11 cellular contexts compared by ENCODE assay signal in the genomic region with DNA sequence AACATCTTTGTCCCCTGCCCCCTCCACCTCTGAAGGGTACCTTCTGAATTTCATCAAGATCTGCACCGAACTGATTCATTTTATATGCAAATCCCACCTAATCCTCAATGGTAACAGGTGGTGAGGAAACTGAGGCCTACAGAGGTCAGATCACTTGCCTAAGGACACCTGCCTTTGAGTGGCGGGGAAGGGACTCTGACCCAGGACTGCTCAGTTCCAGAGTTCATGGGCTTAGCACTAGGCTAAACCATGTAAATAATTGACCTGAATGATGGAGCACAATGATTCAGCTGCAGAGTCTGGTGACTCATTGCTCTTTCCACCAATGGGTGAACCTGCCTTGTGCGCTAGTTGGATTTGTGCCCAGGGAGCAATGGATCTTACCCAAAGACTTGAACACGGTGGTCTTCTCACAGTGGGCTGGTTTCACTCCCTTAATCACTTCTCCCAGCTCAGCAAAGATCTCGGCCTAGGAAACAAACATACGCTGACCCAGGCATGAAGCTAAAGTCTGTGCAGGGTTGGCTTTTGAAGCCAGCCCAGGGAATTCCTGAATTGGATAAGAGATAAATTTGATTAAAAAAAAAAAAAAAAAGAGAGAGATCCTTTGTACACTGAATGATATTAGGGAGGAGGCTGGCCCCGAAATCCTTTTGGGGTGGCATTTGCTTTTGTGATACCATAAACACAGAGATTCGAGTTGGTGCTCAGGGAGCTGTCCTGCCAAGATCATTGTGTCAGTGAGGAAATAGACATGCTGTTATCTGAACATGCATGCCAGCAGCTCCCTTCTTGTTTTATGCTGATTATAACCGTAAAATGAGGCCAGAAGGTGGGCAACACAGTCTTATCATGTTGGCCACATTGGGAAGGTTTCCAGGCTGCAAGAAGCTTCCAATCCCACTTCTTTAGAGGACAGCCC. TPM values are rescaled to one million over a fixed set of nuclear protein-coding genes. Genes with fewer than 3 reads are reported as not detected.
A peak's percentile ranks its signal among the peaks of the same experiment; 100 is the strongest.
DNase-seq lines count a peak whose midpoint lies in the region; ATAC-seq and TF ChIP-seq lines count a peak whose summit lies in the region.
"Had no signal": no experiment of that assay in that cellular context is flagged by ENCODE, and none has a peak within 500 bp of the region (broad histone marks: within the 10 kb centered on the region; RNA-seq: fewer than 3 reads in every experiment).

No MANE protein-coding gene starts in this region.

- no peak overlapping the region for H2BK12ac ChIP-seq in H9 (ENCODE audit: insufficient read length, low read depth, low read length)

- no peak overlapping the region for H3K18ac ChIP-seq in H9 (ENCODE audit: insufficient read length, low read depth, low read length)

- no peak overlapping the region for H2AFZ ChIP-seq in H9 (ENCODE audit: low read length)

- H2BK20ac ChIP-seq in H9 (ENCODE audit: low read depth, low read length, poor library complexity, severe bottlenecking) = no peak overlapping the region

- H3K4me1 ChIP-seq in H9 (ENCODE audit: insufficient read depth, low read length) = no peaks in the 10 kb centered on the region

- H3K4me2 ChIP-seq in H9 (ENCODE audit: insufficient read depth, insufficient read length, low read length) = no peak overlapping the region

- no peak for TF ChIP-seq CTCF in foreskin fibroblast (IDR thresholded peaks at IDR 0.05; ENCODE audit: low read depth, low read length)
- no peak for TF ChIP-seq CTCF in H9 (conservative IDR thresholded peaks at IDR 0.05)

- H4K91ac ChIP-seq in H9 (ENCODE audit: insufficient read length, low read depth, low read length) = no peak overlapping the region

- H3K79me2 ChIP-seq in H9 (ENCODE audit: insufficient read depth, low read length) = no peaks in the 10 kb centered on the region

- peak; percentile 81 for DNase-seq in RPMI7951 (ENCODE audit: low read depth)
- peak; percentile 67 to 96 for DNase-seq in foreskin fibroblast
- DNase-seq in stromal cell of bone marrow (ENCODE audit: low read depth) = peak; percentile 84
- no peak for DNase-seq in activated effector memory CD4-positive, alpha-beta T cell treated with anti-CD3 and anti-CD28 coated beads, Interleukin-2, amount 50 U/mL, for 16 hours
- no peak for DNase-seq in H9
- DNase-seq: cortex of kidney; NCI-H1694; stimulated activated naive CD8-positive, alpha-beta T cell treated with anti-CD3 and anti-CD28 coated beads, Interleukin-15, Interleukin-2, amounts not matched to agents 100 U/mL and 50 U/mL, for 24 hours had no signal

- H3K27me3 ChIP-seq in H9 (ENCODE audit: insufficient read depth, low read length) = no peaks in the 10 kb centered on the region

- H3K27ac ChIP-seq in H9 (ENCODE audit: insufficient read length, low read depth, low read length) = no peak overlapping the region

- H2BK5ac ChIP-seq in H9 (ENCODE audit: insufficient read length, low read length) = no peak overlapping the region

- peaks cover 0 to 2% of the 10 kb centered on the region in 2 experiments; a peak in 2 of 4 replicates for H3K4me1 Mint-ChIP-seq in H9

- no peak overlapping the region for H3K4me3 ChIP-seq in foreskin fibroblast (ENCODE audit: low read depth in 1 of 2, low read length in 2 of 2)

- no peaks in the 10 kb centered on the region; the same call in 1 of the 2 replicates for H3K27me3 Mint-ChIP-seq in H9 (ENCODE audit: low read depth)

- no peak overlapping the region for H2BK120ac ChIP-seq in H9 (ENCODE audit: low read depth, low read length, poor library complexity, severe bottlenecking)

- no peaks in the 10 kb centered on the region for H3K9me3 Mint-ChIP-seq in H9
- H3K9me3 Mint-ChIP-seq: natural killer cell treated with Interleukin-12 subunit alpha and Interleukin-12 subunit beta and Interleukin-15 and Interleukin-18, amount 100 ng/mL, for 72 hours had no signal

- no peak overlapping the region for H2AK5ac ChIP-seq in H9 (ENCODE audit: insufficient read length, low read length)

- H3K36me3 Mint-ChIP-seq in H9 (ENCODE audit: insufficient read depth in 1 of 3, low read depth in 3 of 3) = peaks cover 0 to 7% (median 3%) of the 10 kb centered on the region in 3 experiments; a peak in 4 of 7 replicates
- H3K36me3 Mint-ChIP-seq: natural killer cell treated with Interleukin-12 subunit alpha and Interleukin-12 subunit beta and Interleukin-15 and Interleukin-18, amount 100 ng/mL, for 72 hours had no signal

- no peak overlapping the region for H3K56ac ChIP-seq in H9 (ENCODE audit: insufficient read length, low read depth, low read length)

- H4K20me1 ChIP-seq in H9 (ENCODE audit: control insufficient read depth, insufficient read depth, insufficient read length) = no peaks in the 10 kb centered on the region

- no peak overlapping the region for H3K4ac ChIP-seq in H9 (ENCODE audit: low read depth, low read length)

- H4K8ac ChIP-seq in H9 (replicated peaks; ENCODE audit: insufficient read length, low read depth, low read length) = no peak overlapping the region

- H3K4me3 Mint-ChIP-seq in H9 = no peak overlapping the region
- H3K4me3 Mint-ChIP-seq: natural killer cell treated with Interleukin-12 subunit alpha and Interleukin-12 subunit beta and Interleukin-15 and Interleukin-18, amount 100 ng/mL, for 72 hours had no signal

- H3K9ac ChIP-seq in H9 (ENCODE audit: extremely low read depth, insufficient read length, low read length) = no peak overlapping the region

- no peaks in the 10 kb centered on the region for H3K9me3 ChIP-seq in H9 (ENCODE audit: control insufficient read depth, low read depth, low read length)

- H3T11ph ChIP-seq in H9 (ENCODE audit: low read length) = no peak overlapping the region

- H3K14ac ChIP-seq in H9 (ENCODE audit: insufficient read depth, low read length) = no peak overlapping the region

- no peaks in the 10 kb centered on the region for H3K23me2 ChIP-seq in H9 (ENCODE audit: insufficient read length, low read depth, low read length, poor library complexity, severe bottlenecking)

- no peak overlapping the region for H4K5ac ChIP-seq in H9 (ENCODE audit: insufficient read length, low read depth, low read length)

- H2BK15ac ChIP-seq in H9 (ENCODE audit: low read depth, low read length) = no peak overlapping the region

- peak; percentile 38 for ATAC-seq in GM21423 (IDR thresholded peaks at IDR 0.05; ENCODE audit: unreplicated experiment)
- no peak for ATAC-seq in GM21737 (IDR thresholded peaks at IDR 0.05; ENCODE audit: unreplicated experiment)
- ATAC-seq: natural killer cell treated with Interleukin-12 subunit alpha and Interleukin-12 subunit beta and Interleukin-15 and Interleukin-18, amount 100 ng/mL, for 72 hours; stimulated activated naive CD8-positive, alpha-beta T cell treated with anti-CD3 and anti-CD28 coated beads, Interleukin-15, Interleukin-2, amounts not matched to agents 100 U/mL and 50 U/mL, for 24 hours had no signal

- WGBS in H9 (ENCODE audit: extremely low coverage, insufficient read length, low lambda C conversion rate) = no CpG with 5 or more reads among the region's 9 CpGs

- H3K23ac ChIP-seq in H9 (ENCODE audit: insufficient read length, low read depth, low read length) = no peak overlapping the region

- no peaks in the 10 kb centered on the region for H3K79me1 ChIP-seq in H9 (ENCODE audit: insufficient read depth, low read depth, low read length, poor library complexity, severe bottlenecking)

- peak overlapping the region in 1 of 3 experiments; percentile 74; a peak in 1 of 7 replicates for H3K27ac Mint-ChIP-seq in H9
- H3K27ac Mint-ChIP-seq: natural killer cell treated with Interleukin-12 subunit alpha and Interleukin-12 subunit beta and Interleukin-15 and Interleukin-18, amount 100 ng/mL, for 72 hours had no signal

RNA-seq across cellular contexts. Expression of a gene that starts 17.0 kb away (rescaled TPM):
- 0.10 TPM in 1 of 2 replicates, not detected in the other for total RNA-seq in RPMI7951 (2014; rRNA removed; shearing (Covaris generic))
- 16.4 and 17.8 TPM in 2 replicates for total RNA-seq in H9 (2021)
- total RNA-seq: natural killer cell treated with Interleukin-12 subunit alpha and Interleukin-12 subunit beta and Interleukin-15 and Interleukin-18, amount 100 ng/mL, for 72 hours had no signal

RNA-seq across cellular contexts. Expression of a gene that starts 27.6 kb away (rescaled TPM):
- total RNA-seq in RPMI7951 (2014; rRNA removed; shearing (Covaris generic)) = not detected in 2 replicates
- total RNA-seq in H9 (2021) = 0.07 and 0.09 TPM in 2 replicates
- total RNA-seq: natural killer cell treated with Interleukin-12 subunit alpha and Interleukin-12 subunit beta and Interleukin-15 and Interleukin-18, amount 100 ng/mL, for 72 hours had no signal

RNA-seq across cellular contexts. Expression of a gene that starts 49.8 kb away (rescaled TPM):
- not detected in 2 replicates for total RNA-seq in RPMI7951 (2014; rRNA removed; shearing (Covaris generic))
- total RNA-seq in H9 (2021) = not detected in 2 replicates
- total RNA-seq: natural killer cell treated with Interleukin-12 subunit alpha and Interleukin-12 subunit beta and Interleukin-15 and Interleukin-18, amount 100 ng/mL, for 72 hours had no signal

Comparison
In these comparisons a context has a peak if more than half of its experiments do, and no peak if none do; other contexts are left out.
1. DNase-seq: peak in RPMI7951 (single experiment), foreskin fibroblast (2 of 2) and stromal cell of bone marrow (single experiment); none in activated effector memory CD4-positive, alpha-beta T cell treated with anti-CD3 and anti-CD28 coated beads, Interleukin-2, amount 50 U/mL, for 16 hours (single experiment) and H9 (single experiment).
2. RNA of a gene that starts 17.0 kb away (total RNA-seq): 16.4 to 17.8 TPM in H9; 0.10 TPM in RPMI7951; every median in the first group is over 10 times any median in the second.